8 cellular contexts compared by ENCODE assay signal in genomic region chr5:151085517-151086031, GRCh38. TPM values are rescaled to one million over a fixed set of nuclear protein-coding genes. Genes with fewer than 3 reads are reported as not detected.
DNase-seq lines count a peak whose midpoint lies in the region; ATAC-seq and TF ChIP-seq lines count a peak whose summit lies in the region.

No MANE protein-coding gene starts in this region.

- H3K4me3 ChIP-seq in fibroblast of the aortic adventitia (ENCODE audit: low read depth, low read length): no peak overlapping the region

- DNase-seq in activated CD4-positive, alpha-beta T cell treated with anti-CD3 and anti-CD28 coated beads for 1 hour: peak; percentile 22
- DNase-seq in fibroblast of the aortic adventitia (ENCODE audit: low read depth) (peak; percentile 74), SIG-M5 (lab: John Stamatoyannopoulos, UW) (no peak), superior temporal gyrus (ENCODE audit: extremely low spot score) (no peak), occipital lobe (lab: John Stamatoyannopoulos, UW) (no peak)
- peak; percentile 63 for DNase-seq in stimulated activated CD4-positive, alpha-beta T cell treated with anti-CD3 and anti-CD28 coated beads, Interleukin-15, amount 100 ng/mL, for 24 hours

- peak; percentile 18 for ATAC-seq in GM21529 (IDR thresholded peaks at IDR 0.05; ENCODE audit: unreplicated experiment)
- ATAC-seq in GM19328 (IDR thresholded peaks at IDR 0.05; ENCODE audit: unreplicated experiment): no peak

- no peak for TF ChIP-seq CTCF in fibroblast of the aortic adventitia (IDR thresholded peaks at IDR 0.05; ENCODE audit: insufficient read depth, low read length)

RNA-seq across cellular contexts. Expression of gene TNIP1, which starts 4.7 kb away (rescaled TPM):
- total RNA-seq in fibroblast of the aortic adventitia (ENCODE audit: low replicate concordance): 33.7 and 42.9 TPM in 2 replicates
- 18.1 TPM for total RNA-seq in occipital lobe

Comparison
In these comparisons a context has a peak if more than half of its experiments do, and no peak if none do; other contexts are left out.
1. DNase-seq: peak in activated CD4-positive, alpha-beta T cell treated with anti-CD3 and anti-CD28 coated beads for 1 hour (single experiment), fibroblast of the aortic adventitia (single experiment) and stimulated activated CD4-positive, alpha-beta T cell treated with anti-CD3 and anti-CD28 coated beads, Interleukin-15, amount 100 ng/mL, for 24 hours (single experiment); none in SIG-M5 (single experiment), superior temporal gyrus (single experiment) and occipital lobe (single experiment).